In the genomic region with DNA sequence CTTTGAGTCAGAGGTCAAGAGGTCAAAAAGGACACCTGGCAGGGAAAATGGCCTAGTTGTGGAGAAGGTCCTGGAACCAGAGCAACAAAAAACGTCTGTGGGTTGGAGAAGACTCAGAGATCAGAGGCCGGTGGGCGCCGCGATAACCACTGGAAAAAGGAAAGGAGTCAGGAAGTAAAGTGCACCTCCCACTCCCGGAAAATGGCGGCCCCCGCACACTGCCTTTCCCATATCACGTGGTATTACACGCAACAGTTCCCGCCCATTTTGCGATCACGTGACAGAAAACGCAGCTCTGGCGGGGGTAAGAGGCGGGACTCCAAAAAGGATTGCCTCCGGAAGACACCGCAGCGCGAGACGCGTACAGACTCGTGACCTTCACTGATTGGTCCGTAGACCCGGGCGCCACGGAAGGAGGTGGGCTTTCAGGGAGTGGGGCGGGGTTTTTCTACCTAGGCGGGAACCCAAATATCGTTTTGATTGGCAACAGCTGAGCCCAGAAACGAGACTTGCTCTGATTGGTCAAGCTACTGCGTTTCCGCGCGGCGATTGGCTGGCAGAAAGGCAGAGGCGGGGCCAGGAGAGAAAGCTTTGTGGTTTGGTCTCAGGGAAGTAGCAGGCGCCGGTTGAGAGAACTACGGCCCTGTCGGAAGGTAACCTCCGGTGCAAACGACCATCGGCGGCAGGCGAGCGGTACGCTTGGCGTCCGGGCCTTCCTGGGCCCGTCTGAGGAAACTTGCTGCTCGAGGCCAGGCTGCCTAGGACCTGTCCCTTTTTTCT, we compare ENCODE assay signal across 1 cellular context.
TF ChIP-seq lines count a peak whose summit lies in the region.

A gene with protein sequence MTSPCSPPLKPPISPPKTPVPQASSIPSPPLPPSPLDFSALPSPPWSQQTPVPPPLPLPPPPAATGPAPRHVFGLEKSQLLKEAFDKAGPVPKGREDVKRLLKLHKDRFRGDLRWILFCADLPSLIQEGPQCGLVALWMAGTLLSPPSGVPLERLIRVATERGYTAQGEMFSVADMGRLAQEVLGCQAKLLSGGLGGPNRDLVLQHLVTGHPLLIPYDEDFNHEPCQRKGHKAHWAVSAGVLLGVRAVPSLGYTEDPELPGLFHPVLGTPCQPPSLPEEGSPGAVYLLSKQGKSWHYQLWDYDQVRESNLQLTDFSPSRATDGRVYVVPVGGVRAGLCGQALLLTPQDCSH (minus strand): TSS at position 193 of the 780 bp plus-strand sequence. CDS start 674 bp downstream, outside the sequence.

TF ChIP-seq in GM12878, 131 proteins besides CTCF, POLR2A, EP300 and RAD21 (continued from another document and continues in another):
- TF ChIP-seq, protein P1, sequence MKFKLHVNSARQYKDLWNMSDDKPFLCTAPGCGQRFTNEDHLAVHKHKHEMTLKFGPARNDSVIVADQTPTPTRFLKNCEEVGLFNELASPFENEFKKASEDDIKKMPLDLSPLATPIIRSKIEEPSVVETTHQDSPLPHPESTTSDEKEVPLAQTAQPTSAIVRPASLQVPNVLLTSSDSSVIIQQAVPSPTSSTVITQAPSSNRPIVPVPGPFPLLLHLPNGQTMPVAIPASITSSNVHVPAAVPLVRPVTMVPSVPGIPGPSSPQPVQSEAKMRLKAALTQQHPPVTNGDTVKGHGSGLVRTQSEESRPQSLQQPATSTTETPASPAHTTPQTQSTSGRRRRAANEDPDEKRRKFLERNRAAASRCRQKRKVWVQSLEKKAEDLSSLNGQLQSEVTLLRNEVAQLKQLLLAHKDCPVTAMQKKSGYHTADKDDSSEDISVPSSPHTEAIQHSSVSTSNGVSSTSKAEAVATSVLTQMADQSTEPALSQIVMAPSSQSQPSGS (IDR thresholded peaks at IDR 0.05; ENCODE audit: low read length): no peak
- TF ChIP-seq RELA (IDR thresholded peaks at IDR 0.05; ENCODE audit: borderline replicate concordance, partially characterized antibody) (peak; percentile 90), IKZF2 (IDR thresholded peaks at IDR 0.05) (peak; percentile 91 to 93), FOXM1 (IDR thresholded peaks at IDR 0.05; ENCODE audit: low read depth, low read length) (no peak), FOXK2 (IDR thresholded peaks at IDR 0.05) (peak; percentile 56), ESRRA (IDR thresholded peaks at IDR 0.05; ENCODE audit: low read length) (peak; percentile 97), BMI1 (IDR thresholded peaks at IDR 0.05; ENCODE audit: borderline replicate concordance) (no peak), ZNF622 (IDR thresholded peaks at IDR 0.05) (no peak), CREB1 (IDR thresholded peaks at IDR 0.05; ENCODE audit: low read depth) (peak; percentile 92), SMC3 (IDR thresholded peaks at IDR 0.05; ENCODE audit: borderline replicate concordance, low read length) (no peak), STAT1 (conservative IDR thresholded peaks at IDR 0.05) (0 out of 2 replicates have a peak, but pooled peaks have one; percentile 33), MYB (IDR thresholded peaks at IDR 0.05; ENCODE audit: borderline replicate concordance, low read depth, low read length) (no peak), STAT3 (IDR thresholded peaks at IDR 0.05; ENCODE audit: low read depth, low read length) (0 out of 2 replicates have a peak, but pooled peaks have one; percentile 14), JUND (IDR thresholded peaks at IDR 0.05; ENCODE audit: low read depth, low read length) (no peak), ATF7 (IDR thresholded peaks at IDR 0.05; ENCODE audit: low read depth) (peak; percentile 80), POLR2AphosphoS5 (IDR thresholded peaks at IDR 0.05; ENCODE audit: low read length) (peak; percentile 91), ZNF207 (IDR thresholded peaks at IDR 0.05; ENCODE audit: borderline replicate concordance) (peak; percentile 73; the same call in 1 of the 2 replicates), SPI1 (IDR thresholded peaks at IDR 0.05; ENCODE audit: borderline replicate concordance, insufficient read depth, low read depth, low read length) (no peak), EZH2 (IDR thresholded peaks at IDR 0.05; ENCODE audit: borderline replicate concordance, control insufficient read depth, low read depth, low read length) (no peak), SMAD1 (IDR thresholded peaks at IDR 0.05; ENCODE audit: low read depth, partially characterized antibody) (peak; percentile 76), CHD2 (IDR thresholded peaks at IDR 0.05; ENCODE audit: borderline replicate concordance, low read depth, low read length) (peak; percentile 39), SIN3A (IDR thresholded peaks at IDR 0.05; ENCODE audit: low read depth, low read length) (peak; percentile 79; the same call in 1 of the 2 replicates), TCF7 (IDR thresholded peaks at IDR 0.05; ENCODE audit: borderline replicate concordance) (no peak), CBFB (IDR thresholded peaks at IDR 0.05; ENCODE audit: low read depth) (peak; percentile 91), SUZ12 (IDR thresholded peaks at IDR 0.05; ENCODE audit: unreplicated experiment) (no peak), MEF2A (IDR thresholded peaks at IDR 0.05; ENCODE audit: insufficient read depth, low read depth, low read length) (no peak), ZNF24 (IDR thresholded peaks at IDR 0.05) (no peak), SREBF2 (IDR thresholded peaks at IDR 0.05; ENCODE audit: low read length) (no peak), HDAC2 (IDR thresholded peaks at IDR 0.05) (no peak), EED (IDR thresholded peaks at IDR 0.05; ENCODE audit: low read depth) (peak; percentile 73), SMAD5 (IDR thresholded peaks at IDR 0.05; ENCODE audit: low read depth) (no peak), TCF12 (IDR thresholded peaks at IDR 0.05; ENCODE audit: low read depth, low read length) (0 out of 2 replicates have a peak, but pooled peaks have one; percentile 40), PAX5 (IDR thresholded peaks at IDR 0.05; ENCODE audit: borderline replicate concordance, low read depth, low read length) (0 out of 2 replicates have a peak, but pooled peaks have one; percentile 19), RUNX3 (IDR thresholded peaks at IDR 0.05; ENCODE audit: low read length) (peak; percentile 89)
- TF ChIP-seq, protein P2, sequence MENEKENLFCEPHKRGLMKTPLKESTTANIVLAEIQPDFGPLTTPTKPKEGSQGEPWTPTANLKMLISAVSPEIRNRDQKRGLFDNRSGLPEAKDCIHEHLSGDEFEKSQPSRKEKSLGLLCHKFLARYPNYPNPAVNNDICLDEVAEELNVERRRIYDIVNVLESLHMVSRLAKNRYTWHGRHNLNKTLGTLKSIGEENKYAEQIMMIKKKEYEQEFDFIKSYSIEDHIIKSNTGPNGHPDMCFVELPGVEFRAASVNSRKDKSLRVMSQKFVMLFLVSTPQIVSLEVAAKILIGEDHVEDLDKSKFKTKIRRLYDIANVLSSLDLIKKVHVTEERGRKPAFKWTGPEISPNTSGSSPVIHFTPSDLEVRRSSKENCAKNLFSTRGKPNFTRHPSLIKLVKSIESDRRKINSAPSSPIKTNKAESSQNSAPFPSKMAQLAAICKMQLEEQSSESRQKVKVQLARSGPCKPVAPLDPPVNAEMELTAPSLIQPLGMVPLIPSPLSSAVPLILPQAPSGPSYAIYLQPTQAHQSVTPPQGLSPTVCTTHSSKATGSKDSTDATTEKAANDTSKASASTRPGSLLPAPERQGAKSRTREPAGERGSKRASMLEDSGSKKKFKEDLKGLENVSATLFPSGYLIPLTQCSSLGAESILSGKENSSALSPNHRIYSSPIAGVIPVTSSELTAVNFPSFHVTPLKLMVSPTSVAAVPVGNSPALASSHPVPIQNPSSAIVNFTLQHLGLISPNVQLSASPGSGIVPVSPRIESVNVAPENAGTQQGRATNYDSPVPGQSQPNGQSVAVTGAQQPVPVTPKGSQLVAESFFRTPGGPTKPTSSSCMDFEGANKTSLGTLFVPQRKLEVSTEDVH (IDR thresholded peaks at IDR 0.05; ENCODE audit: low read depth, partially characterized antibody): no peak
- TF ChIP-seq, protein P3, sequence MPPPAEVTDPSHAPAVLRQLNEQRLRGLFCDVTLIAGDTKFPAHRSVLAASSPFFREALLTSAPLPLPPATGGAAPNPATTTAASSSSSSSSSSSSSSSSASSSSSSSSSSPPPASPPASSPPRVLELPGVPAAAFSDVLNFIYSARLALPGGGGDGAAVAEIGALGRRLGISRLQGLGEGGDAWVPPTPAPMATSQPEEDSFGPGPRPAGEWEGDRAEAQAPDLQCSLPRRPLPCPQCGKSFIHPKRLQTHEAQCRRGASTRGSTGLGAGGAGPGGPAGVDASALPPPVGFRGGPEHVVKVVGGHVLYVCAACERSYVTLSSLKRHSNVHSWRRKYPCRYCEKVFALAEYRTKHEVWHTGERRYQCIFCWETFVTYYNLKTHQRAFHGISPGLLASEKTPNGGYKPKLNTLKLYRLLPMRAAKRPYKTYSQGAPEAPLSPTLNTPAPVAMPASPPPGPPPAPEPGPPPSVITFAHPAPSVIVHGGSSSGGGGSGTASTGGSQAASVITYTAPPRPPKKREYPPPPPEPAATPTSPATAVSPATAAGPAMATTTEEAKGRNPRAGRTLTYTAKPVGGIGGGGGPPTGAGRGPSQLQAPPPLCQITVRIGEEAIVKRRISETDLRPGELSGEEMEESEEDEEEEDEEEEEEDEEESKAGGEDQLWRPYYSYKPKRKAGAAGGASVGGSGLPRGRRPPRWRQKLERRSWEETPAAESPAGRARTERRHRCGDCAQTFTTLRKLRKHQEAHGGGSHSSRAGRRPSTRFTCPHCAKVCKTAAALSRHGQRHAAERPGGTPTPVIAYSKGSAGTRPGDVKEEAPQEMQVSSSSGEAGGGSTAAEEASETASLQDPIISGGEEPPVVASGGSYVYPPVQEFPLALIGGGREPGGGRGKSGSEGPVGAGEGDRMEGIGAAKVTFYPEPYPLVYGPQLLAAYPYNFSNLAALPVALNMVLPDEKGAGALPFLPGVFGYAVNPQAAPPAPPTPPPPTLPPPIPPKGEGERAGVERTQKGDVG (CRISPR knock-in tag; IDR thresholded peaks at IDR 0.05): peak; percentile 94
- TF ChIP-seq, protein P4, sequence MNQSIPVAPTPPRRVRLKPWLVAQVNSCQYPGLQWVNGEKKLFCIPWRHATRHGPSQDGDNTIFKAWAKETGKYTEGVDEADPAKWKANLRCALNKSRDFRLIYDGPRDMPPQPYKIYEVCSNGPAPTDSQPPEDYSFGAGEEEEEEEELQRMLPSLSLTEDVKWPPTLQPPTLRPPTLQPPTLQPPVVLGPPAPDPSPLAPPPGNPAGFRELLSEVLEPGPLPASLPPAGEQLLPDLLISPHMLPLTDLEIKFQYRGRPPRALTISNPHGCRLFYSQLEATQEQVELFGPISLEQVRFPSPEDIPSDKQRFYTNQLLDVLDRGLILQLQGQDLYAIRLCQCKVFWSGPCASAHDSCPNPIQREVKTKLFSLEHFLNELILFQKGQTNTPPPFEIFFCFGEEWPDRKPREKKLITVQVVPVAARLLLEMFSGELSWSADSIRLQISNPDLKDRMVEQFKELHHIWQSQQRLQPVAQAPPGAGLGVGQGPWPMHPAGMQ (IDR thresholded peaks at IDR 0.05; ENCODE audit: borderline replicate concordance): no peak
- TF ChIP-seq, protein P5, sequence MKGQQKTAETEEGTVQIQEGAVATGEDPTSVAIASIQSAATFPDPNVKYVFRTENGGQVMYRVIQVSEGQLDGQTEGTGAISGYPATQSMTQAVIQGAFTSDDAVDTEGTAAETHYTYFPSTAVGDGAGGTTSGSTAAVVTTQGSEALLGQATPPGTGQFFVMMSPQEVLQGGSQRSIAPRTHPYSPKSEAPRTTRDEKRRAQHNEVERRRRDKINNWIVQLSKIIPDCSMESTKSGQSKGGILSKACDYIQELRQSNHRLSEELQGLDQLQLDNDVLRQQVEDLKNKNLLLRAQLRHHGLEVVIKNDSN (IDR thresholded peaks at IDR 0.05; ENCODE audit: borderline replicate concordance, extremely low read length, insufficient read depth, low read depth, low read length): peak; percentile 94
- TF ChIP-seq, protein P6, sequence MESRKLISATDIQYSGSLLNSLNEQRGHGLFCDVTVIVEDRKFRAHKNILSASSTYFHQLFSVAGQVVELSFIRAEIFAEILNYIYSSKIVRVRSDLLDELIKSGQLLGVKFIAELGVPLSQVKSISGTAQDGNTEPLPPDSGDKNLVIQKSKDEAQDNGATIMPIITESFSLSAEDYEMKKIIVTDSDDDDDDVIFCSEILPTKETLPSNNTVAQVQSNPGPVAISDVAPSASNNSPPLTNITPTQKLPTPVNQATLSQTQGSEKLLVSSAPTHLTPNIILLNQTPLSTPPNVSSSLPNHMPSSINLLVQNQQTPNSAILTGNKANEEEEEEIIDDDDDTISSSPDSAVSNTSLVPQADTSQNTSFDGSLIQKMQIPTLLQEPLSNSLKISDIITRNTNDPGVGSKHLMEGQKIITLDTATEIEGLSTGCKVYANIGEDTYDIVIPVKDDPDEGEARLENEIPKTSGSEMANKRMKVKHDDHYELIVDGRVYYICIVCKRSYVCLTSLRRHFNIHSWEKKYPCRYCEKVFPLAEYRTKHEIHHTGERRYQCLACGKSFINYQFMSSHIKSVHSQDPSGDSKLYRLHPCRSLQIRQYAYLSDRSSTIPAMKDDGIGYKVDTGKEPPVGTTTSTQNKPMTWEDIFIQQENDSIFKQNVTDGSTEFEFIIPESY (IDR thresholded peaks at IDR 0.05): no peak
- TF ChIP-seq, protein P7, sequence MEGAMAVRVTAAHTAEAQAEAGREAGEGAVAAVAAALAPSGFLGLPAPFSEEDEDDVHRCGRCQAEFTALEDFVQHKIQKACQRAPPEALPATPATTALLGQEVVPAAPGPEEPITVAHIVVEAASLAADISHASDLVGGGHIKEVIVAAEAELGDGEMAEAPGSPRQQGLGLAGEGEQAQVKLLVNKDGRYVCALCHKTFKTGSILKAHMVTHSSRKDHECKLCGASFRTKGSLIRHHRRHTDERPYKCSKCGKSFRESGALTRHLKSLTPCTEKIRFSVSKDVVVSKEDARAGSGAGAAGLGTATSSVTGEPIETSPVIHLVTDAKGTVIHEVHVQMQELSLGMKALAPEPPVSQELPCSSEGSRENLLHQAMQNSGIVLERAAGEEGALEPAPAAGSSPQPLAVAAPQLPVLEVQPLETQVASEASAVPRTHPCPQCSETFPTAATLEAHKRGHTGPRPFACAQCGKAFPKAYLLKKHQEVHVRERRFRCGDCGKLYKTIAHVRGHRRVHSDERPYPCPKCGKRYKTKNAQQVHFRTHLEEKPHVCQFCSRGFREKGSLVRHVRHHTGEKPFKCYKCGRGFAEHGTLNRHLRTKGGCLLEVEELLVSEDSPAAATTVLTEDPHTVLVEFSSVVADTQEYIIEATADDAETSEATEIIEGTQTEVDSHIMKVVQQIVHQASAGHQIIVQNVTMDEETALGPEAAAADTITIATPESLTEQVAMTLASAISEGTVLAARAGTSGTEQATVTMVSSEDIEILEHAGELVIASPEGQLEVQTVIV (IDR thresholded peaks at IDR 0.05; ENCODE audit: borderline replicate concordance, partially characterized antibody): peak; percentile 46
- TF ChIP-seq, protein P8, sequence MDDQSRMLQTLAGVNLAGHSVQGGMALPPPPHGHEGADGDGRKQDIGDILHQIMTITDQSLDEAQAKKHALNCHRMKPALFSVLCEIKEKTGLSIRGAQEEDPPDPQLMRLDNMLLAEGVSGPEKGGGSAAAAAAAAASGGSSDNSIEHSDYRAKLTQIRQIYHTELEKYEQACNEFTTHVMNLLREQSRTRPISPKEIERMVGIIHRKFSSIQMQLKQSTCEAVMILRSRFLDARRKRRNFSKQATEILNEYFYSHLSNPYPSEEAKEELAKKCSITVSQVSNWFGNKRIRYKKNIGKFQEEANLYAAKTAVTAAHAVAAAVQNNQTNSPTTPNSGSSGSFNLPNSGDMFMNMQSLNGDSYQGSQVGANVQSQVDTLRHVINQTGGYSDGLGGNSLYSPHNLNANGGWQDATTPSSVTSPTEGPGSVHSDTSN (IDR thresholded peaks at IDR 0.05; ENCODE audit: insufficient replicate concordance, low read depth, low read length): peak; percentile 59
